ENCODE assay signal across 17 cellular contexts in the genomic region with DNA sequence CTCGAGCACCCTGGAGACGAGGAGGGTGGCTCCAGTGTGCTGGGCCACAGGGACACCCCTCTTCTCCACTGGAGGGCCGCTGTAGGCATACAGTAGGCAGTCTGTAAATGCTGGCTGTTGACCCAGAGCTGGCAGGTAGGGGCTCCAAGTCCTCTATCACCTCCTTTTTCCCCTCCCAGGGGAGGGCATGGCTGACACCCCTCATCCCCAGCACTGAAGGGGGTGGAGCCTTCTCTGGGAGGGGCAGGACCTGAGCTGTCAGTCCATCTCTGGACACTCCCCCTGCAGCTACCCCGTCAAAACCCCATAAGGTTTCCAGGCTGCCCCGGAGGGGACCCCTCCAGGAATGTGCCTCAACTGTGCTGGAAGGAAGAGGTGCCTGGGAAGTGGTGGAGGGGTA. TPM values are rescaled to one million over a fixed set of nuclear protein-coding genes. Genes with fewer than 3 reads are reported as not detected.
A peak's percentile ranks its signal among the peaks of the same experiment; 100 is the strongest.
DNase-seq lines count a peak whose midpoint lies in the region; ATAC-seq and TF ChIP-seq lines count a peak whose summit lies in the region.
"Had no signal": no experiment of that assay in that cellular context is flagged by ENCODE, and none has a peak within 500 bp of the region (broad histone marks: within the 10 kb centered on the region; RNA-seq: fewer than 3 reads in every experiment).

No MANE protein-coding gene starts in this region.

- H3K9ac ChIP-seq in ES-I3 (ENCODE audit: low read depth, low read length): peak overlapping the region; percentile 78; the same call in 1 of the 2 replicates
- H3K9ac ChIP-seq in HUES48 (ENCODE audit: low read depth, low read length): no peak overlapping the region
- peak overlapping the region; percentile 39 for H3K9ac ChIP-seq in neuronal stem cell (ENCODE audit: low read depth, low read length, poor library complexity)

- H2BK120ac ChIP-seq in neuronal stem cell (ENCODE audit: low read depth, low read length): no peak overlapping the region

- no peaks in the 10 kb centered on the region; the same call in 1 of the 2 replicates for H3K4me1 ChIP-seq in ES-I3 (ENCODE audit: insufficient read depth, low read length)
- H3K4me1 ChIP-seq in HUES48 (ENCODE audit: control insufficient read depth, insufficient read depth, low read length): no peaks in the 10 kb centered on the region
- peaks cover 19% of the 10 kb centered on the region for H3K4me1 ChIP-seq in hepatocyte (ENCODE audit: insufficient read depth)
- H3K4me1 ChIP-seq in neuronal stem cell (ENCODE audit: control insufficient read depth in 2 of 2, insufficient read depth in 1 of 2, low read depth in 1 of 2, low read length in 2 of 2): peaks cover 16 to 29% of the 10 kb centered on the region in 2 donors
- H3K4me1 ChIP-seq in aorta (ENCODE audit: control insufficient read depth in 1 of 2, insufficient read depth in 2 of 2, low read length in 2 of 2): no peaks in the 10 kb centered on the region

- TF ChIP-seq CTCF in hepatocyte (IDR thresholded peaks at IDR 0.05; ENCODE audit: poor library complexity): no peak

- no peak overlapping the region for H2AFZ ChIP-seq in hepatocyte
- no peak overlapping the region for H2AFZ ChIP-seq in neuronal stem cell (ENCODE audit: low read length)

- peak overlapping the region; percentile 64 for H3K14ac ChIP-seq in neuronal stem cell (ENCODE audit: low read length)

- H3K4me3 ChIP-seq in HUES48 (ENCODE audit: low read depth, low read length) (peak overlapping the region; percentile 71; the same call in 1 of the 2 replicates), hepatocyte (no peak overlapping the region), neuronal stem cell (ENCODE audit: low read length in 2 of 2) (no peak overlapping the region), aorta (ENCODE audit: low read length in 2 of 2) (no peak overlapping the region)

- WGBS in hepatocyte (ENCODE audit: low lambda C conversion rate, missing lambda C conversion rate): 50% methylated on average over 5 of the region's 5 CpGs
- no CpG with 5 or more reads among the region's 5 CpGs for WGBS in neuronal stem cell (ENCODE audit: extremely low coverage in 2 of 2, insufficient read length in 2 of 2, insufficient replicate concordance in 1 of 2), 2 donors
- WGBS in aorta, 2 donors: 86% methylated on average over 5 of the region's 5 CpGs

- H4K91ac ChIP-seq in neuronal stem cell (ENCODE audit: low read depth, low read length, poor library complexity): no peak overlapping the region

- H3K23ac ChIP-seq in neuronal stem cell (ENCODE audit: low read depth, low read length, poor library complexity): no peak overlapping the region

- DNase-seq in hepatocyte (ENCODE audit: low spot score) (no peak), neuronal stem cell (ENCODE audit: low spot score) (no peak), aorta (no peak), NOMO-1 treated with DMSO at 0.1 percent for 48 hours (lab: John Stamatoyannopoulos, UW; ENCODE audit: unreplicated experiment) (no peak)
- no peak for DNase-seq in stimulated activated naive CD4-positive, alpha-beta T cell (lab: John Stamatoyannopoulos, UW)
- DNase-seq: CD8-positive, alpha-beta T cell; central memory CD4-positive, alpha-beta T cell; GF-D8; HCEC 1CT; natural killer cell had no signal

- H3K9me3 ChIP-seq in ES-I3 (ENCODE audit: control insufficient read depth, insufficient read depth, low read length) (no peaks in the 10 kb centered on the region), HUES48 (ENCODE audit: control insufficient read depth, insufficient read depth, low read length) (no peaks in the 10 kb centered on the region), hepatocyte (ENCODE audit: low read depth) (no peaks in the 10 kb centered on the region), neuronal stem cell (replicated peaks in 1 of 2; ENCODE audit: control insufficient read depth in 2 of 2, insufficient read depth in 1 of 2, low read depth in 1 of 2, low read length in 2 of 2) (no peaks in the 10 kb centered on the region), aorta (ENCODE audit: control insufficient read depth, low read length) (no peaks in the 10 kb centered on the region)
- H3K9me3 ChIP-seq: left lung, pancreas, stomach, tibial nerve had no signal

- H2AK5ac ChIP-seq in neuronal stem cell (ENCODE audit: low read depth, low read length): peak overlapping the region; percentile 88

- peak overlapping the region; percentile 82 for H3K4me2 ChIP-seq in hepatocyte
- H3K4me2 ChIP-seq in neuronal stem cell (ENCODE audit: insufficient read depth, low read length, poor library complexity, severe bottlenecking): peak overlapping the region; percentile 93

- H2BK12ac ChIP-seq in neuronal stem cell (ENCODE audit: low read length): peak overlapping the region; percentile 2

- H3K79me2 ChIP-seq in hepatocyte: no peaks in the 10 kb centered on the region

- no peak overlapping the region for H3K27ac ChIP-seq in HUES48 (ENCODE audit: low read depth, low read length)
- no peak overlapping the region for H3K27ac ChIP-seq in hepatocyte
- H3K27ac ChIP-seq in neuronal stem cell (replicated peaks; ENCODE audit: low read length): no peak overlapping the region
- H3K27ac ChIP-seq in aorta (ENCODE audit: low read depth in 1 of 2, low read length in 2 of 2): no peak overlapping the region
- H3K27ac ChIP-seq: left lung, pancreas, tibial nerve had no signal

- H3K9me2 ChIP-seq in hepatocyte (replicated peaks; ENCODE audit: insufficient read depth): no peaks in the 10 kb centered on the region

- intact Hi-C loops in aorta (cut with DNase I): loop anchor here in 1 of 2 donors (5.0 kb wide), 1 partner anchor 101 kb away; no protein-coding TSS in a partner anchor

- H2BK5ac ChIP-seq in neuronal stem cell (ENCODE audit: low read length): no peak overlapping the region

- no peak for ATAC-seq in aorta (ENCODE audit: low FRiP score)
- ATAC-seq: CD8-positive, alpha-beta T cell had no signal

- no peak overlapping the region for H2BK15ac ChIP-seq in neuronal stem cell (ENCODE audit: low read length)

- peak overlapping the region; percentile 28 for H3K18ac ChIP-seq in neuronal stem cell (ENCODE audit: low read length)

- no peaks in the 10 kb centered on the region for H4K20me1 ChIP-seq in hepatocyte (ENCODE audit: insufficient read depth, poor library complexity, severe bottlenecking)

- H3K27me3 ChIP-seq in HUES48 (ENCODE audit: control insufficient read depth, insufficient read depth, low read length): peaks cover 53% of the 10 kb centered on the region
- H3K27me3 ChIP-seq in hepatocyte: peaks cover 26% of the 10 kb centered on the region
- H3K27me3 ChIP-seq in neuronal stem cell (ENCODE audit: control insufficient read depth in 3 of 3, insufficient read depth in 3 of 3, low read depth in 1 of 3, low read length in 3 of 3): peaks cover 10 to 75% (median 26%) of the 10 kb centered on the region in 3 experiments
- H3K27me3 ChIP-seq in aorta (ENCODE audit: control insufficient read depth in 1 of 2, insufficient read depth in 2 of 2, low read length in 1 of 2): no peaks in the 10 kb centered on the region

- H4K8ac ChIP-seq in neuronal stem cell (ENCODE audit: low read depth, low read length): no peak overlapping the region

- no peak overlapping the region for H3K4ac ChIP-seq in neuronal stem cell (ENCODE audit: low read length)

- no peaks in the 10 kb centered on the region for H3K36me3 ChIP-seq in ES-I3 (ENCODE audit: insufficient read depth, low read length)
- no peaks in the 10 kb centered on the region for H3K36me3 ChIP-seq in HUES48 (ENCODE audit: control insufficient read depth, insufficient read depth, low read length)
- no peaks in the 10 kb centered on the region for H3K36me3 ChIP-seq in hepatocyte (replicated peaks; ENCODE audit: insufficient read depth, low read depth)
- peaks cover 0 to 3% of the 10 kb centered on the region in 2 donors for H3K36me3 ChIP-seq in neuronal stem cell (replicated peaks in 1 of 2; ENCODE audit: control insufficient read depth in 2 of 2, insufficient read depth in 2 of 2, low read length in 2 of 2)
- H3K36me3 ChIP-seq in aorta (ENCODE audit: control insufficient read depth in 1 of 2, insufficient read depth in 2 of 2, low read length in 1 of 2): no peaks in the 10 kb centered on the region
- H3K36me3 ChIP-seq: left lung, pancreas, stomach, tibial nerve had no signal

- H3K79me1 ChIP-seq in neuronal stem cell (ENCODE audit: low read depth, low read length): peaks cover 2% of the 10 kb centered on the region

RNA-seq across cellular contexts. Expression of gene KCNJ12, which starts 2.4 kb away (rescaled TPM):
- total RNA-seq in hepatocyte: 0.73 and 0.88 TPM in 2 replicates
- polyA plus RNA-seq in hepatocyte: 0.15 and 0.18 TPM in 2 replicates
- polyA plus RNA-seq in neuronal stem cell (2013, experiment 1 of 2): 0.78 TPM
- polyA plus RNA-seq in neuronal stem cell (2013, experiment 2 of 2): 0.89 TPM
- 1 to 10 TPM; 2.9 to 4.0 TPM for total RNA-seq in aorta
- under 1 TPM in 1 of 2 donors, not detected in 1; 0.13 TPM for polyA plus RNA-seq in aorta
- total RNA-seq: activated T-helper 2 cell treated with anti-CD3 and anti-CD28 coated beads, Interferon-gamma antibody, Interleukin-2, Interleukin-4, amounts not matched to agents 10 μg/mL and 5 μg/mL and 100 μg/mL, durations not matched to agents 14 hours and 24 hours and 36 hours had no signal
